ENCODE assay signal across 1 cellular context in the genomic region with DNA sequence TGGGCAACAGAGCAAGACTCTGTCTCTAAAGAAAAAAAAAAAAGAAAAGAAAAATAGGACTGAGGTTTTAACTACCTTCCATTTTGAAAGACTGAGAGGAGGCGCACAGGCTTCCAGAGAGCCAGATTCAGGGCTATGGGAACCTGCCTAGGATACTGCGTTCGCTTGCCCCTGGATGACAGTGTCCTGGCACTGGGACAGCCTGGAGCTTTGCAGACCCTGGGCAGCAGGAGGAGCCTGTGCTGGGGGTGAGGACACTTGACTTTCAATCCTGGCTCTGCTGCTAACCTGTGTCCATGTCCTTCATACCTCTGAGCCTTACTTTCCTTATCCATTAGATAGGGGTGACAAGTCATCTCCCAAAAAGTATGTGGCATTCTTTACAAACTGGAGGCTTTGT.
TF ChIP-seq lines count a peak whose summit lies in the region.

No MANE protein-coding gene starts in this region.

TF ChIP-seq in GM23338, 12 proteins besides CTCF, POLR2A, EP300 and RAD21 (continued from another document):
- TF ChIP-seq, protein P1, sequence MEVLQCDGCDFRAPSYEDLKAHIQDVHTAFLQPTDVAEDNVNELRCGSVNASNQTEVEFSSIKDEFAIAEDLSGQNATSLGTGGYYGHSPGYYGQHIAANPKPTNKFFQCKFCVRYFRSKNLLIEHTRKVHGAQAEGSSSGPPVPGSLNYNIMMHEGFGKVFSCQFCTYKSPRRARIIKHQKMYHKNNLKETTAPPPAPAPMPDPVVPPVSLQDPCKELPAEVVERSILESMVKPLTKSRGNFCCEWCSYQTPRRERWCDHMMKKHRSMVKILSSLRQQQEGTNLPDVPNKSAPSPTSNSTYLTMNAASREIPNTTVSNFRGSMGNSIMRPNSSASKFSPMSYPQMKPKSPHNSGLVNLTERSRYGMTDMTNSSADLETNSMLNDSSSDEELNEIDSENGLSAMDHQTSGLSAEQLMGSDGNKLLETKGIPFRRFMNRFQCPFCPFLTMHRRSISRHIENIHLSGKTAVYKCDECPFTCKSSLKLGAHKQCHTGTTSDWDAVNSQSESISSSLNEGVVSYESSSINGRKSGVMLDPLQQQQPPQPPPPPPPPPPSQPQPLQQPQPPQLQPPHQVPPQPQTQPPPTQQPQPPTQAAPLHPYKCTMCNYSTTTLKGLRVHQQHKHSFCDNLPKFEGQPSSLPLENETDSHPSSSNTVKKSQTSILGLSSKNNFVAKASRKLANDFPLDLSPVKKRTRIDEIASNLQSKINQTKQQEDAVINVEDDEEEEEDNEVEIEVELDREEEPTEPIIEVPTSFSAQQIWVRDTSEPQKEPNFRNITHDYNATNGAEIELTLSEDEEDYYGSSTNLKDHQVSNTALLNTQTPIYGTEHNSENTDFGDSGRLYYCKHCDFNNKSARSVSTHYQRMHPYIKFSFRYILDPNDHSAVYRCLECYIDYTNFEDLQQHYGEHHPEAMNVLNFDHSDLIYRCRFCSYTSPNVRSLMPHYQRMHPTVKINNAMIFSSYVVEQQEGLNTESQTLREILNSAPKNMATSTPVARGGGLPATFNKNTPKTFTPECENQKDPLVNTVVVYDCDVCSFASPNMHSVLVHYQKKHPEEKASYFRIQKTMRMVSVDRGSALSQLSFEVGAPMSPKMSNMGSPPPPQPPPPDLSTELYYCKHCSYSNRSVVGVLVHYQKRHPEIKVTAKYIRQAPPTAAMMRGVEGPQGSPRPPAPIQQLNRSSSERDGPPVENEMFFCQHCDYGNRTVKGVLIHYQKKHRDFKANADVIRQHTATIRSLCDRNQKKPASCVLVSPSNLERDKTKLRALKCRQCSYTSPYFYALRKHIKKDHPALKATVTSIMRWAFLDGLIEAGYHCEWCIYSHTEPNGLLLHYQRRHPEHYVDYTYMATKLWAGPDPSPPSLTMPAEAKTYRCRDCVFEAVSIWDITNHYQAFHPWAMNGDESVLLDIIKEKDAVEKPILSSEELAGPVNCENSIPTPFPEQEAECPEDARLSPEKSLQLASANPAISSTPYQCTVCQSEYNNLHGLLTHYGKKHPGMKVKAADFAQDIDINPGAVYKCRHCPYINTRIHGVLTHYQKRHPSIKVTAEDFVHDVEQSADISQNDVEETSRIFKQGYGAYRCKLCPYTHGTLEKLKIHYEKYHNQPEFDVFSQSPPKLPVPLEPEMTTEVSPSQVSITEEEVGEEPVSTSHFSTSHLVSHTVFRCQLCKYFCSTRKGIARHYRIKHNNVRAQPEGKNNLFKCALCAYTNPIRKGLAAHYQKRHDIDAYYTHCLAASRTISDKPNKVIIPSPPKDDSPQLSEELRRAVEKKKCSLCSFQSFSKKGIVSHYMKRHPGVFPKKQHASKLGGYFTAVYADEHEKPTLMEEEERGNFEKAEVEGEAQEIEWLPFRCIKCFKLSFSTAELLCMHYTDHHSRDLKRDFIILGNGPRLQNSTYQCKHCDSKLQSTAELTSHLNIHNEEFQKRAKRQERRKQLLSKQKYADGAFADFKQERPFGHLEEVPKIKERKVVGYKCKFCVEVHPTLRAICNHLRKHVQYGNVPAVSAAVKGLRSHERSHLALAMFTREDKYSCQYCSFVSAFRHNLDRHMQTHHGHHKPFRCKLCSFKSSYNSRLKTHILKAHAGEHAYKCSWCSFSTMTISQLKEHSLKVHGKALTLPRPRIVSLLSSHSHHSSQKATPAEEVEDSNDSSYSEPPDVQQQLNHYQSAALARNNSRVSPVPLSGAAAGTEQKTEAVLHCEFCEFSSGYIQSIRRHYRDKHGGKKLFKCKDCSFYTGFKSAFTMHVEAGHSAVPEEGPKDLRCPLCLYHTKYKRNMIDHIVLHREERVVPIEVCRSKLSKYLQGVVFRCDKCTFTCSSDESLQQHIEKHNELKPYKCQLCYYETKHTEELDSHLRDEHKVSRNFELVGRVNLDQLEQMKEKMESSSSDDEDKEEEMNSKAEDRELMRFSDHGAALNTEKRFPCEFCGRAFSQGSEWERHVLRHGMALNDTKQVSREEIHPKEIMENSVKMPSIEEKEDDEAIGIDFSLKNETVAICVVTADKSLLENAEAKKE (CRISPR knock-in tag; IDR thresholded peaks at IDR 0.05) = no peak
- TF ChIP-seq NANOG (IDR thresholded peaks at IDR 0.05; ENCODE audit: borderline replicate concordance) = no peak
- TF ChIP-seq, protein P2, sequence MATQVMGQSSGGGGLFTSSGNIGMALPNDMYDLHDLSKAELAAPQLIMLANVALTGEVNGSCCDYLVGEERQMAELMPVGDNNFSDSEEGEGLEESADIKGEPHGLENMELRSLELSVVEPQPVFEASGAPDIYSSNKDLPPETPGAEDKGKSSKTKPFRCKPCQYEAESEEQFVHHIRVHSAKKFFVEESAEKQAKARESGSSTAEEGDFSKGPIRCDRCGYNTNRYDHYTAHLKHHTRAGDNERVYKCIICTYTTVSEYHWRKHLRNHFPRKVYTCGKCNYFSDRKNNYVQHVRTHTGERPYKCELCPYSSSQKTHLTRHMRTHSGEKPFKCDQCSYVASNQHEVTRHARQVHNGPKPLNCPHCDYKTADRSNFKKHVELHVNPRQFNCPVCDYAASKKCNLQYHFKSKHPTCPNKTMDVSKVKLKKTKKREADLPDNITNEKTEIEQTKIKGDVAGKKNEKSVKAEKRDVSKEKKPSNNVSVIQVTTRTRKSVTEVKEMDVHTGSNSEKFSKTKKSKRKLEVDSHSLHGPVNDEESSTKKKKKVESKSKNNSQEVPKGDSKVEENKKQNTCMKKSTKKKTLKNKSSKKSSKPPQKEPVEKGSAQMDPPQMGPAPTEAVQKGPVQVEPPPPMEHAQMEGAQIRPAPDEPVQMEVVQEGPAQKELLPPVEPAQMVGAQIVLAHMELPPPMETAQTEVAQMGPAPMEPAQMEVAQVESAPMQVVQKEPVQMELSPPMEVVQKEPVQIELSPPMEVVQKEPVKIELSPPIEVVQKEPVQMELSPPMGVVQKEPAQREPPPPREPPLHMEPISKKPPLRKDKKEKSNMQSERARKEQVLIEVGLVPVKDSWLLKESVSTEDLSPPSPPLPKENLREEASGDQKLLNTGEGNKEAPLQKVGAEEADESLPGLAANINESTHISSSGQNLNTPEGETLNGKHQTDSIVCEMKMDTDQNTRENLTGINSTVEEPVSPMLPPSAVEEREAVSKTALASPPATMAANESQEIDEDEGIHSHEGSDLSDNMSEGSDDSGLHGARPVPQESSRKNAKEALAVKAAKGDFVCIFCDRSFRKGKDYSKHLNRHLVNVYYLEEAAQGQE (IDR thresholded peaks at IDR 0.05; ENCODE audit: unreplicated experiment) = no peak
- TF ChIP-seq ZNF331 (CRISPR knock-in tag; IDR thresholded peaks at IDR 0.05; ENCODE audit: low read depth) = no peak
- TF ChIP-seq CREB1 (CRISPR knock-in tag; IDR thresholded peaks at IDR 0.05; ENCODE audit: low read depth) = no peak
- TF ChIP-seq JUNB (IDR thresholded peaks at IDR 0.05; ENCODE audit: unreplicated experiment) = no peak
- TF ChIP-seq STAT1 (IDR thresholded peaks at IDR 0.05; ENCODE audit: unreplicated experiment) = no peak
- TF ChIP-seq ZNF114 (CRISPR knock-in tag; IDR thresholded peaks at IDR 0.05) = no peak
TF ChIP-seq in GM23338: peak in this region for 0.
